ENCODE assay signal across 31 cellular contexts in the genomic region with DNA sequence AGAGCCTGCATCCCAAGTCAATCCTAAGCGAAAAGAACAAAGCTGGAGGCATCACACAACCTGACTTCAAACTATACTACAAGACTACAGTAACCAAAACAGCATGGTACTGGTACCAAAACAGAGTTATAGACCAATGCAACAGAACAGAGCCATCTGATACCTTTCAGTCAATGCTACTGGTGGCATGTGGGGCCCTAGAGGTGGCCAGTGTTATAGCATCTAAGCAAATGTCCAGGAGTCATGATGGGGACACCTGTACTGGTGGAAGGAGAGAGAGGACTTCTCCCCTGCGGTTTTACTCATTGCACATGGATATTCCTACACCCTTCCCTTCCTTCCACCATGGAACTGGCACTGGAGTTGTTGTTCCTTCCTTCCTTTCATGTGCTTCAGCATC. TPM values are rescaled to one million over a fixed set of nuclear protein-coding genes. Genes with fewer than 3 reads are reported as not detected.
"Had no signal": no experiment of that assay in that cellular context is flagged by ENCODE, and none has a peak within 500 bp of the region (broad histone marks: within the 10 kb centered on the region; RNA-seq: fewer than 3 reads in every experiment).

No MANE protein-coding gene starts in this region.

- H3K4me3 Mint-ChIP-seq: activated B cell treated with CpG ODN at 0.5 μM for 24 hours; activated CD4-positive, alpha-beta memory T cell treated with anti-CD3 and anti-CD28 coated beads, Interleukin-2, amount 10 ng/mL, durations not matched to agents 7 days and 5 days; activated CD8-positive, alpha-beta memory T cell treated with anti-CD3 and anti-CD28 coated beads, Interleukin-2, amount 10 ng/mL, durations not matched to agents 7 days and 5 days; activated naive CD4-positive, alpha-beta T cell treated with anti-CD3 and anti-CD28 coated beads, Interleukin-2, amount 10 ng/mL, durations not matched to agents 7 days and 5 days; activated naive CD8-positive, alpha-beta T cell; activated naive CD8-positive, alpha-beta T cell treated with anti-CD3 and anti-CD28 coated beads, Interleukin-2, amount 50 U/mL, for 24 hours; brain; T-helper 1 cell treated with Interleukin-12 subunit alpha and Interleukin-12 subunit beta and Interleukin-4 antibody, amounts not matched to agents 30 μg/mL and 1 μg/mL, for 36 hours; T-helper 2 cell treated with Interferon-gamma antibody and Interleukin-4, amounts not matched to agents 5 μg/mL and 100 μg/mL, for 36 hours had no signal

- H3K36me3 Mint-ChIP-seq: activated CD8-positive, alpha-beta memory T cell treated with anti-CD3 and anti-CD28 coated beads, Interleukin-2, amount 10 ng/mL, durations not matched to agents 7 days and 5 days; activated naive CD4-positive, alpha-beta T cell treated with anti-CD3 and anti-CD28 coated beads, Interleukin-2, amount 10 ng/mL, durations not matched to agents 7 days and 5 days; activated naive CD8-positive, alpha-beta T cell; brain had no signal

- H3K4me1 Mint-ChIP-seq: brain had no signal

- H3K9me3 Mint-ChIP-seq: activated CD4-positive, alpha-beta memory T cell treated with anti-CD3 and anti-CD28 coated beads, Interleukin-2, amount 10 ng/mL, durations not matched to agents 7 days and 5 days; T-helper 1 cell treated with Interleukin-12 subunit alpha and Interleukin-12 subunit beta and Interleukin-4 antibody, amounts not matched to agents 30 μg/mL and 1 μg/mL, for 36 hours; T-helper 2 cell treated with Interferon-gamma antibody and Interleukin-4, amounts not matched to agents 5 μg/mL and 100 μg/mL, for 36 hours had no signal

- ATAC-seq: activated CD8-positive, alpha-beta memory T cell treated with anti-CD3 and anti-CD28 coated beads, Interleukin-2, amount 10 ng/mL, durations not matched to agents 7 days and 5 days; activated naive CD8-positive, alpha-beta T cell treated with anti-CD3 and anti-CD28 coated beads, Interleukin-2, amount 50 U/mL, for 24 hours; PC-3 had no signal

- H3K27ac Mint-ChIP-seq: activated B cell treated with CpG ODN at 0.5 μM for 24 hours; activated CD4-positive, alpha-beta memory T cell treated with anti-CD3 and anti-CD28 coated beads, Interleukin-2, amount 10 ng/mL, durations not matched to agents 7 days and 5 days; activated CD8-positive, alpha-beta memory T cell treated with anti-CD3 and anti-CD28 coated beads, Interleukin-2, amount 10 ng/mL, durations not matched to agents 7 days and 5 days; activated naive CD4-positive, alpha-beta T cell treated with anti-CD3 and anti-CD28 coated beads, Interleukin-2, amount 10 ng/mL, durations not matched to agents 7 days and 5 days; activated naive CD8-positive, alpha-beta T cell; activated naive CD8-positive, alpha-beta T cell treated with anti-CD3 and anti-CD28 coated beads, Interleukin-2, amount 50 U/mL, for 24 hours; brain; T-helper 1 cell treated with Interleukin-12 subunit alpha and Interleukin-12 subunit beta and Interleukin-4 antibody, amounts not matched to agents 30 μg/mL and 1 μg/mL, for 36 hours; T-helper 2 cell treated with Interferon-gamma antibody and Interleukin-4, amounts not matched to agents 5 μg/mL and 100 μg/mL, for 36 hours had no signal

- DNase-seq: activated B cell treated with CpG ODN at 0.5 μM for 24 hours; activated CD4-positive, alpha-beta memory T cell treated with anti-CD3 and anti-CD28 coated beads, Interleukin-2, amount 10 ng/mL, durations not matched to agents 7 days and 5 days; activated CD4-positive, alpha-beta T cell treated with anti-CD3 and anti-CD28 coated beads for 1 hour; activated CD4-positive, alpha-beta T cell treated with anti-CD3 and anti-CD28 coated beads for 48 hours; activated CD8-positive, alpha-beta memory T cell treated with anti-CD3 and anti-CD28 coated beads for 24 hours; activated CD8-positive, alpha-beta memory T cell treated with anti-CD3 and anti-CD28 coated beads, Interleukin-2, amount 10 ng/mL, durations not matched to agents 7 days and 5 days; activated CD8-positive, alpha-beta memory T cell treated with anti-CD3 and anti-CD28 coated beads, Interleukin-2, amount 50 U/mL, for 48 hours; activated effector memory CD4-positive, alpha-beta T cell treated with Interleukin-2 at 50 U/mL for 16 hours; activated naive CD4-positive, alpha-beta T cell treated with anti-CD3 and anti-CD28 coated beads, Interleukin-2, amount 10 ng/mL, durations not matched to agents 7 days and 5 days; activated naive CD8-positive, alpha-beta T cell treated with anti-CD3 and anti-CD28 coated beads, Interleukin-2, amount 50 U/mL, for 24 hours; activated T-cell treated with anti-CD3 and anti-CD28 coated beads, Interleukin-2, amount 50 U/mL, for 48 hours; anterior cingulate cortex; central memory CD4-positive, alpha-beta T cell; MM.1S; MV-4-11; NCI-H1092; NCI-H1436 treated with DMSO at 0.1 percent for 48 hours; NCI-H1694 treated with DMSO at 0.1 percent for 48 hours; NCI-H2029; NCI-H345; NCI-H524 treated with DMSO at 0.1 percent for 48 hours; NK-92 treated with Interleukin-12 subunit alpha and Interleukin-12 subunit beta, amount 100 ng/mL, for 24 hours; PC-3; Right ventricle myocardium superior had no signal

RNA-seq across cellular contexts. Expression of gene ASIC2, which starts 6.0 kb away (rescaled TPM):
- total RNA-seq: activated B cell treated with CpG ODN at 0.5 μM for 24 hours; activated CD4-positive, alpha-beta memory T cell treated with anti-CD3 and anti-CD28 coated beads, Interleukin-2, amount 10 ng/mL, durations not matched to agents 7 days and 5 days; activated CD8-positive, alpha-beta memory T cell treated with anti-CD3 and anti-CD28 coated beads, Interleukin-2, amount 10 ng/mL, durations not matched to agents 7 days and 5 days; bronchial epithelial cell; LHCN-M2; NCI-H460; Right ventricle myocardium superior had no signal
